In the genomic region with DNA sequence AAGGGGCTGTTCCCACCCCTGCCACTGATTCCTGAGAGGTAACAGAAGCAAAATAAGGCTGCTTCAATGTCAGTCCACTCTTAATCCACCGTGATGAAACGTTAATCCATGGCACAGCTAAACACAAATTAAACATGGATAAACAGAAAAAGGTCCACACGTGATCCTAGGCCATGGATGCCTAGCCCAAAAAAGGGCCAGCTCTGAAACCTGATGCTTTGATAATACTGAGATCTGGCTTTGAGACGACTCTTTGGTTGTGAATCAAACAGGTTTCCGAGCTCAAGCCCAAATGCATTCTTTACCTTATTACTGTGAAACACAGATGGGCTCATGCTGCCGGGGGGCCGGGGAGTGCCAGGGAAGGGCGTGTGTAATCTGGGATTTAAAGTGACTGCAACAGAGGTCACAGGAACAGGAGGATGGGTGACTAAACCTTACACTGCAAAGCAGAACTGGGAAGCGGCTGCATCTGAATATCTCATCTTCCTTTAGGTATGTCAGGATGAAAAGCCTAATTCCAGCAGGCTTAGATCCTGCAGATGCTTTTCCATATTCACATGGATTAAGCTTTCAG, we compare ENCODE assay signal across 13 cellular contexts.
A peak's percentile ranks its signal among the peaks of the same experiment; 100 is the strongest.
DNase-seq lines count a peak whose midpoint lies in the region; ATAC-seq and TF ChIP-seq lines count a peak whose summit lies in the region.
"Had no signal": no experiment of that assay in that cellular context is flagged by ENCODE, and none has a peak within 500 bp of the region (broad histone marks: within the 10 kb centered on the region; RNA-seq: fewer than 3 reads in every experiment).

No MANE protein-coding gene starts in this region.

- intact Hi-C loops in PC-3 (cut with micrococcal nuclease): no loop called here
- intact Hi-C loops in posterior vena cava (cut with DNase I): no loop called here
- intact Hi-C loops in adrenal gland (cut with DNase I): no loop called here

- peaks cover 0 to 9% of the 10 kb centered on the region in 2 donors for H3K27me3 Mint-ChIP-seq in stimulated activated naive B cell treated with anti-CD40 and anti-IgM and Interleukin-4, amounts not matched to agents 10 μg/mL and 1 μg/mL and 100 μg/mL, for 72 hours

- H2AFZ ChIP-seq in PC-3 (ENCODE audit: low read length): no peak overlapping the region

- no peaks in the 10 kb centered on the region for H3K9me2 ChIP-seq in PC-3 (replicated peaks; ENCODE audit: low read length)

- H3F3A ChIP-seq in PC-3 (ENCODE audit: low read length, unreplicated experiment): no peaks in the 10 kb centered on the region

- no peaks in the 10 kb centered on the region for H3K4me1 Mint-ChIP-seq in stimulated activated naive B cell treated with anti-CD40 and anti-IgM and Interleukin-4, amounts not matched to agents 10 μg/mL and 1 μg/mL and 100 μg/mL, for 72 hours
- H3K4me1 Mint-ChIP-seq: CD14-positive monocyte had no signal

- TF ChIP-seq CTCF in PC-3 (conservative IDR thresholded peaks at IDR 0.05; ENCODE audit: low read depth, low read length) (no peak), epithelial cell of esophagus (IDR thresholded peaks at IDR 0.05; ENCODE audit: insufficient read depth, low read depth, low read length, missing control alignments) (no peak), adrenal gland (IDR thresholded peaks at IDR 0.05) (no peak)

- no TSS peak for BruUV-seq in PC-3 (replicated peaks; lab: Mats Ljungman, UMichigan)

- H3K27ac ChIP-seq in PC-3 (ENCODE audit: low read length): peak overlapping the region; percentile 67
- H3K27ac ChIP-seq in adrenal gland: peak overlapping the region in 1 of 5 donors; percentile 52
- no peak overlapping the region for H3K27ac ChIP-seq in substantia nigra (ENCODE audit: low read depth, low read length, poor library complexity, severe bottlenecking)

- no peaks in the 10 kb centered on the region for H4K20me1 ChIP-seq in PC-3 (ENCODE audit: low read length)

- POLR2A ChIA-PET in PC-3 (lab: Charles Lee; ENCODE audit: unreplicated experiment): no interaction called here

- no peak overlapping the region for H3K27ac Mint-ChIP-seq in stimulated activated naive B cell treated with anti-CD40 and anti-IgM and Interleukin-4, amounts not matched to agents 10 μg/mL and 1 μg/mL and 100 μg/mL, for 72 hours

- peak; percentile 74 for DNase-seq in ELR (ENCODE audit: low read depth)
- DNase-seq in PC-3: peak; percentile 56
- DNase-seq in epithelial cell of esophagus (ENCODE audit: low read depth): peak; percentile 58
- peak; percentile 81 for DNase-seq in posterior vena cava (ENCODE audit: low spot score)
- no peak for DNase-seq in AML-193 (lab: John Stamatoyannopoulos, UW)
- DNase-seq in stimulated activated naive B cell treated with anti-CD40 and anti-IgM and Interleukin-4, amounts not matched to agents 10 μg/mL and 1 μg/mL and 100 μg/mL, for 72 hours: no peak
- no peak for DNase-seq in adrenal gland
- DNase-seq in substantia nigra (lab: John Stamatoyannopoulos, UW): no peak
- DNase-seq: activated CD8-positive, alpha-beta memory T cell treated with anti-CD3 and anti-CD28 coated beads, Interleukin-2, amount 50 U/mL, for 4 hours; islet precursor cell; NCI-H446; RPMI8226 had no signal

- peak overlapping the region; percentile 45 for H3K9ac ChIP-seq in PC-3 (ENCODE audit: low read length)

- H3K9me3 Mint-ChIP-seq in stimulated activated naive B cell treated with anti-CD40 and anti-IgM and Interleukin-4, amounts not matched to agents 10 μg/mL and 1 μg/mL and 100 μg/mL, for 72 hours: no peaks in the 10 kb centered on the region

- peaks cover 30% of the 10 kb centered on the region for H3K4me1 ChIP-seq in PC-3 (ENCODE audit: insufficient read depth, low read length)
- peaks cover 6 to 28% of the 10 kb centered on the region in 2 donors for H3K4me1 ChIP-seq in adrenal gland (replicated peaks in 1 of 2)

- peak; percentile 82 for ATAC-seq in PC-3
- ATAC-seq in stimulated activated naive B cell treated with anti-CD40 and anti-IgM and Interleukin-4, amounts not matched to agents 10 μg/mL and 1 μg/mL and 100 μg/mL, for 72 hours (replicated peaks): no peak

- H3K27me3 ChIP-seq in PC-3 (ENCODE audit: low read length) (no peaks in the 10 kb centered on the region), adrenal gland (no peaks in the 10 kb centered on the region)

- H3K9me3 ChIP-seq in PC-3 (ENCODE audit: low read length) (no peaks in the 10 kb centered on the region), adrenal gland (replicated peaks in 1 of 3) (no peaks in the 10 kb centered on the region)

- H3K79me2 ChIP-seq in PC-3 (ENCODE audit: low read length): peaks cover 84% of the 10 kb centered on the region

- no peaks in the 10 kb centered on the region for H3K36me3 Mint-ChIP-seq in stimulated activated naive B cell treated with anti-CD40 and anti-IgM and Interleukin-4, amounts not matched to agents 10 μg/mL and 1 μg/mL and 100 μg/mL, for 72 hours

- H3K36me3 ChIP-seq in PC-3 (ENCODE audit: low read depth, low read length) (no peaks in the 10 kb centered on the region), adrenal gland (replicated peaks in 1 of 2) (peaks cover 0 to 8% of the 10 kb centered on the region in 2 donors)

- peak overlapping the region; percentile 17 for H3K4me2 ChIP-seq in PC-3 (ENCODE audit: low read length)

- TF ChIP-seq POLR2A in adrenal gland (IDR thresholded peaks at IDR 0.05): no peak

- H3K4me3 Mint-ChIP-seq in stimulated activated naive B cell treated with anti-CD40 and anti-IgM and Interleukin-4, amounts not matched to agents 10 μg/mL and 1 μg/mL and 100 μg/mL, for 72 hours: no peak overlapping the region
- H3K4me3 Mint-ChIP-seq: CD14-positive monocyte had no signal

- WGBS in adrenal gland, 4 donors: 72 to 93% (median 77%) methylated on average over 8 to 9 of the region's 9 CpGs

- no peak overlapping the region for H3K4me3 ChIP-seq in PC-3 (ENCODE audit: low read length)
- no peak overlapping the region for H3K4me3 ChIP-seq in epithelial cell of esophagus (ENCODE audit: low read length)
- no peak overlapping the region for H3K4me3 ChIP-seq in adrenal gland

- CTCF ChIA-PET in PC-3 (lab: Charles Lee): no interaction called here

Comparison
In these comparisons a context has a peak if more than half of its experiments do, and no peak if none do; other contexts are left out.
1. DNase-seq: peak in ELR (single experiment), PC-3 (single experiment), epithelial cell of esophagus (single experiment) and posterior vena cava (single experiment); none in AML-193 (0 of 2), stimulated activated naive B cell treated with anti-CD40 and anti-IgM and Interleukin-4, amounts not matched to agents 10 μg/mL and 1 μg/mL and 100 μg/mL, for 72 hours (single experiment), adrenal gland (0 of 7) and substantia nigra (0 of 49).